Comparison of ENCODE assay signal across 1 cellular context in genomic region chr11:6234314-6235031, GRCh38.
TF ChIP-seq lines count a peak whose summit lies in the region.

TSS of gene FHIP1B (minus strand) at chr11:6234636. CDS start at chr11:6224516, 10,120 bp downstream.

TF ChIP-seq in HepG2, 621 proteins besides CTCF, POLR2A, EP300 and RAD21 (continued from another document and continues in another):
- TF ChIP-seq ZBTB10 (CRISPR knock-in tag; IDR thresholded peaks at IDR 0.05; ENCODE audit: borderline replicate concordance): no peak
- TF ChIP-seq HINFP (CRISPR knock-in tag; IDR thresholded peaks at IDR 0.05; ENCODE audit: low read depth): no peak
- 0 out of 2 replicates have a peak, but pooled peaks have one; percentile 24 for TF ChIP-seq ZNF704 (CRISPR knock-in tag; IDR thresholded peaks at IDR 0.05; ENCODE audit: borderline replicate concordance)
- peak; percentile 58 for TF ChIP-seq MED1 (CRISPR knock-in tag; IDR thresholded peaks at IDR 0.05)
- no peak for TF ChIP-seq SNAPC5 (CRISPR knock-in tag; IDR thresholded peaks at IDR 0.05; ENCODE audit: borderline replicate concordance)
- no peak for TF ChIP-seq MIER3 (CRISPR knock-in tag; IDR thresholded peaks at IDR 0.05; ENCODE audit: borderline replicate concordance)
- TF ChIP-seq MEF2D (CRISPR knock-in tag; IDR thresholded peaks at IDR 0.05): 0 out of 2 replicates have a peak, but pooled peaks have one; percentile 2
- TF ChIP-seq ZNF547 (CRISPR knock-in tag; IDR thresholded peaks at IDR 0.05): no peak
- TF ChIP-seq ARID2 (CRISPR knock-in tag; IDR thresholded peaks at IDR 0.05; ENCODE audit: borderline replicate concordance): 0 out of 2 replicates have a peak, but pooled peaks have one; percentile 16
- TF ChIP-seq POLR2G (IDR thresholded peaks at IDR 0.05; ENCODE audit: low read depth, low read length): peak; percentile 60
- TF ChIP-seq ZNF891 (CRISPR knock-in tag; IDR thresholded peaks at IDR 0.05): peak; percentile 53; the same call in 1 of the 2 replicates
- TF ChIP-seq THRA (CRISPR knock-in tag; IDR thresholded peaks at IDR 0.05; ENCODE audit: borderline replicate concordance): no peak
- TF ChIP-seq E2F5 (CRISPR knock-in tag; conservative IDR thresholded peaks at IDR 0.05): peak; percentile 67; the same call in 1 of the 2 replicates
- peak; percentile 88 for TF ChIP-seq YY1 (IDR thresholded peaks at IDR 0.05; ENCODE audit: insufficient read depth, insufficient replicate concordance, low read depth, low read length)
- TF ChIP-seq ZNF781 (CRISPR knock-in tag; IDR thresholded peaks at IDR 0.05; ENCODE audit: borderline replicate concordance, not compliant biosample characterization): no peak
- TF ChIP-seq XRCC5 (optimal IDR thresholded peaks at IDR 0.05; ENCODE audit: low read length): peak; percentile 72
- TF ChIP-seq SP5 (CRISPR knock-in tag; IDR thresholded peaks at IDR 0.05; ENCODE audit: borderline replicate concordance, low read depth): peak; percentile 40
- 0 out of 2 replicates have a peak, but pooled peaks have one; percentile 19 for TF ChIP-seq SIN3A (IDR thresholded peaks at IDR 0.05; ENCODE audit: borderline replicate concordance, low read depth, low read length)
- peak; percentile 95 for TF ChIP-seq ARID4A (CRISPR knock-in tag; IDR thresholded peaks at IDR 0.05; ENCODE audit: borderline replicate concordance)
- peak; percentile 84 for TF ChIP-seq MAZ (IDR thresholded peaks at IDR 0.05; ENCODE audit: borderline replicate concordance, low read depth, low read length)
- peak; percentile 87 for TF ChIP-seq MAZ (CRISPR knock-in tag; IDR thresholded peaks at IDR 0.05; ENCODE audit: low read depth)
- no peak for TF ChIP-seq ZNF317 (CRISPR knock-in tag; IDR thresholded peaks at IDR 0.05)
- TF ChIP-seq ZNF652 (CRISPR knock-in tag; IDR thresholded peaks at IDR 0.05; ENCODE audit: borderline replicate concordance, low read depth): no peak
- TF ChIP-seq PCBP1 (IDR thresholded peaks at IDR 0.05; ENCODE audit: borderline replicate concordance, low read depth, low read length): no peak
- peak; percentile 82 for TF ChIP-seq YEATS4 (CRISPR knock-in tag; IDR thresholded peaks at IDR 0.05; ENCODE audit: borderline replicate concordance)
- peak; percentile 47; the same call in 1 of the 2 replicates for TF ChIP-seq YEATS2 (CRISPR knock-in tag; IDR thresholded peaks at IDR 0.05; ENCODE audit: borderline replicate concordance)
- TF ChIP-seq ZNF20 (CRISPR knock-in tag; IDR thresholded peaks at IDR 0.05): no peak
- no peak for TF ChIP-seq NPAS2 (CRISPR knock-in tag; IDR thresholded peaks at IDR 0.05; ENCODE audit: borderline replicate concordance)
- TF ChIP-seq PATZ1 (CRISPR knock-in tag; IDR thresholded peaks at IDR 0.05): peak; percentile 74
- TF ChIP-seq ONECUT2 (CRISPR knock-in tag; IDR thresholded peaks at IDR 0.05): no peak
- TF ChIP-seq ZNF331 (CRISPR knock-in tag; IDR thresholded peaks at IDR 0.05): no peak; the same call in 1 of the 2 replicates
- no peak for TF ChIP-seq ZNF746 (CRISPR knock-in tag; IDR thresholded peaks at IDR 0.05)
- TF ChIP-seq THAP9 (CRISPR knock-in tag; IDR thresholded peaks at IDR 0.05; ENCODE audit: borderline replicate concordance): no peak
- peak in 1 of 2 experiments; percentile 85; a peak in 2 of 4 replicates for TF ChIP-seq ATF4 (CRISPR knock-in tag; IDR thresholded peaks at IDR 0.05)
